In the genomic region with DNA sequence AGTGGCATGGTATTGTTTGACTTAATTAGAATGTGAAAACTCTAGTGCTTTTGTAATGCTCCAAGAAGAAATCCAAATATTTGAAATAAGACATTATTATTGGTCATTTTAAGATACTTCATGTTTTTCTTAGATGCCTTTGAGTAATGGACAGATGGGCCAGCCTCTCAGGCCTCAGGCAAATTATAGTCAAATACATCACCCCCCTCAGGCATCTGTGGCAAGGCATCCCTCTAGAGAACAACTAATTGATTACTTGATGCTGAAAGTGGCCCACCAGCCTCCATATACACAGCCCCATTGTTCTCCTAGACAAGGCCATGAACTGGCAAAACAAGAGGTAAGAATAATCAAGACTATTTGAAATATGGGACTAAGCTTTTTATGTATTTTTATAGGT, we compare ENCODE assay signal across 18 cellular contexts.
"Had no signal": no experiment of that assay in that cellular context is flagged by ENCODE, and none has a peak within 500 bp of the region (broad histone marks: within the 10 kb centered on the region; RNA-seq: fewer than 3 reads in every experiment).

No MANE protein-coding gene starts in this region.

- DNase-seq: activated CD4-positive, alpha-beta memory T cell treated with anti-CD3 and anti-CD28 coated beads, Interleukin-2, amount 10 ng/mL, durations not matched to agents 7 days and 5 days; activated CD4-positive, alpha-beta T cell treated with anti-CD3 and anti-CD28 coated beads, Interleukin-2, amount 10 ng/mL, durations not matched to agents 24 days and 14 days; activated effector memory CD4-positive, alpha-beta T cell treated with Interleukin-2 at 50 U/mL for 16 hours; activated naive CD4-positive, alpha-beta T cell treated with anti-CD3 and anti-CD28 coated beads, Interleukin-2, amount 10 ng/mL, durations not matched to agents 7 days and 5 days; activated naive CD8-positive, alpha-beta T cell treated with anti-CD3 and anti-CD28 coated beads, Interleukin-2, amount 50 U/mL, for 24 hours; activated T-cell treated with anti-CD3 and anti-CD28 coated beads, Interleukin-2, amount 50 U/mL, for 72 hours; cerebellar nuclear complex; endodermal cell; ovary; spleen; stimulated activated CD4-positive, alpha-beta T cell treated with anti-CD3 and anti-CD28 coated beads, Interleukin-4, amount 100 ng/mL, for 1 hour; stimulated activated naive CD4-positive, alpha-beta T cell; testis; trophoblast cell; uterus had no signal

- ATAC-seq: activated CD4-positive, CD25-positive, alpha-beta regulatory T cell treated with anti-CD3 and anti-CD28 coated beads, Interleukin-2, amount 50 U/mL, for 24 hours; activated naive CD8-positive, alpha-beta T cell treated with anti-CD3 and anti-CD28 coated beads, Interleukin-2, amount 50 U/mL, for 24 hours; activated T-cell treated with anti-CD3 and anti-CD28 coated beads, Interleukin-2, amount 50 U/mL, for 72 hours; left lobe of liver; natural killer cell treated with Interleukin-12 subunit alpha and Interleukin-12 subunit beta and Interleukin-15 and Interleukin-18, amount 100 ng/mL, for 72 hours had no signal

- H3K27me3 Mint-ChIP-seq: activated CD4-positive, alpha-beta memory T cell treated with anti-CD3 and anti-CD28 coated beads, Interleukin-2, amount 10 ng/mL, durations not matched to agents 7 days and 5 days; activated CD4-positive, alpha-beta T cell treated with anti-CD3 and anti-CD28 coated beads, Interleukin-2, amount 10 ng/mL, durations not matched to agents 24 days and 14 days; activated naive CD4-positive, alpha-beta T cell treated with anti-CD3 and anti-CD28 coated beads, Interleukin-2, amount 10 ng/mL, durations not matched to agents 7 days and 5 days; activated naive CD8-positive, alpha-beta T cell treated with anti-CD3 and anti-CD28 coated beads, Interleukin-2, amount 50 U/mL, for 24 hours; natural killer cell treated with Interleukin-12 subunit alpha and Interleukin-12 subunit beta and Interleukin-15 and Interleukin-18, amount 100 ng/mL, for 72 hours had no signal

- H3K27ac Mint-ChIP-seq: activated CD4-positive, alpha-beta memory T cell treated with anti-CD3 and anti-CD28 coated beads, Interleukin-2, amount 10 ng/mL, durations not matched to agents 7 days and 5 days; activated CD4-positive, alpha-beta T cell treated with anti-CD3 and anti-CD28 coated beads, Interleukin-2, amount 10 ng/mL, durations not matched to agents 24 days and 14 days; activated naive CD4-positive, alpha-beta T cell treated with anti-CD3 and anti-CD28 coated beads, Interleukin-2, amount 10 ng/mL, durations not matched to agents 7 days and 5 days; activated naive CD8-positive, alpha-beta T cell treated with anti-CD3 and anti-CD28 coated beads, Interleukin-2, amount 50 U/mL, for 24 hours; activated T-cell treated with anti-CD3 and anti-CD28 coated beads, Interleukin-2, amount 50 U/mL, for 72 hours; endodermal cell; natural killer cell treated with Interleukin-12 subunit alpha and Interleukin-12 subunit beta and Interleukin-15 and Interleukin-18, amount 100 ng/mL, for 72 hours had no signal

- H3K4me1 Mint-ChIP-seq: activated naive CD4-positive, alpha-beta T cell treated with anti-CD3 and anti-CD28 coated beads, Interleukin-2, amount 10 ng/mL, durations not matched to agents 7 days and 5 days; endodermal cell had no signal

- H3K4me3 Mint-ChIP-seq: activated CD4-positive, alpha-beta memory T cell treated with anti-CD3 and anti-CD28 coated beads, Interleukin-2, amount 10 ng/mL, durations not matched to agents 7 days and 5 days; activated CD4-positive, alpha-beta T cell treated with anti-CD3 and anti-CD28 coated beads, Interleukin-2, amount 10 ng/mL, durations not matched to agents 24 days and 14 days; activated naive CD4-positive, alpha-beta T cell treated with anti-CD3 and anti-CD28 coated beads, Interleukin-2, amount 10 ng/mL, durations not matched to agents 7 days and 5 days; activated naive CD8-positive, alpha-beta T cell treated with anti-CD3 and anti-CD28 coated beads, Interleukin-2, amount 50 U/mL, for 24 hours; activated T-cell treated with anti-CD3 and anti-CD28 coated beads, Interleukin-2, amount 50 U/mL, for 72 hours; endodermal cell; natural killer cell treated with Interleukin-12 subunit alpha and Interleukin-12 subunit beta and Interleukin-15 and Interleukin-18, amount 100 ng/mL, for 72 hours had no signal

- H3K9me3 Mint-ChIP-seq: activated CD4-positive, alpha-beta memory T cell treated with anti-CD3 and anti-CD28 coated beads, Interleukin-2, amount 10 ng/mL, durations not matched to agents 7 days and 5 days; activated CD4-positive, alpha-beta T cell treated with anti-CD3 and anti-CD28 coated beads, Interleukin-2, amount 10 ng/mL, durations not matched to agents 24 days and 14 days; activated naive CD4-positive, alpha-beta T cell treated with anti-CD3 and anti-CD28 coated beads, Interleukin-2, amount 10 ng/mL, durations not matched to agents 7 days and 5 days; activated naive CD8-positive, alpha-beta T cell treated with anti-CD3 and anti-CD28 coated beads, Interleukin-2, amount 50 U/mL, for 24 hours; activated T-cell treated with anti-CD3 and anti-CD28 coated beads, Interleukin-2, amount 50 U/mL, for 72 hours; endodermal cell; natural killer cell treated with Interleukin-12 subunit alpha and Interleukin-12 subunit beta and Interleukin-15 and Interleukin-18, amount 100 ng/mL, for 72 hours had no signal
